16 cellular contexts compared by ENCODE assay signal in genomic region chr7:107613439-107613838, GRCh38. TPM values are rescaled to one million over a fixed set of nuclear protein-coding genes. Genes with fewer than 3 reads are reported as not detected.
A peak's percentile ranks its signal among the peaks of the same experiment; 100 is the strongest.
DNase-seq lines count a peak whose midpoint lies in the region; ATAC-seq, FAIRE-seq and TF ChIP-seq lines count a peak whose summit lies in the region.
"Had no signal": no experiment of that assay in that cellular context is flagged by ENCODE, and none has a peak within 500 bp of the region (broad histone marks: within the 10 kb centered on the region; RNA-seq: fewer than 3 reads in every experiment).

No MANE protein-coding gene starts in this region.

- FAIRE-seq in K562 (lab: Jason Lieb, UNC), result no peak
- FAIRE-seq: GM12878, GM18507 had no signal

- no peaks in the 10 kb centered on the region for H3K9me1 ChIP-seq in K562 (ENCODE audit: control insufficient read depth, insufficient read depth, low read length)

- intact Hi-C loops in left ventricle myocardium inferior (cut with micrococcal nuclease), result no loop called here
- intact Hi-C loops in heart left ventricle (cut with DNase I), result no loop called here
- intact Hi-C loops in K562 (cut with micrococcal nuclease), result no loop called here

- H3K4me1 Mint-ChIP-seq in IgD-negative memory B cell, result peaks cover 0 to 1% (median 0%) of the 10 kb centered on the region in 3 donors
- H3K4me1 Mint-ChIP-seq in natural killer cell treated with Interleukin-12 subunit alpha and Interleukin-12 subunit beta and Interleukin-15 and Interleukin-18, amount 100 ng/mL, for 72 hours (ENCODE audit: low read depth in 2 of 2), result no peaks in the 10 kb centered on the region
- H3K4me1 Mint-ChIP-seq: B cell; CD4-positive, alpha-beta memory T cell; GM23338 had no signal

- CTCF ChIA-PET in K562 (lab: Yijun Ruan, JAX; ENCODE audit: low intra/inter-chr PET ratio), result no interaction called here

- H3K36me3 Mint-ChIP-seq in IgD-negative memory B cell, result peaks cover 25% of the 10 kb centered on the region
- peaks cover 17% of the 10 kb centered on the region for H3K36me3 Mint-ChIP-seq in natural killer cell treated with Interleukin-12 subunit alpha and Interleukin-12 subunit beta and Interleukin-15 and Interleukin-18, amount 100 ng/mL, for 72 hours

- 85 to 96% (median 92%) methylated on average over 1 of the region's 1 CpG for WGBS in heart left ventricle, 4 donors
- WGBS in K562 (ENCODE audit: insufficient coverage, low coverage, missing lambda C conversion rate), result 52% methylated on average over 1 of the region's 1 CpG

- no peak overlapping the region for H3K9ac ChIP-seq in K562 (ENCODE audit: insufficient read depth in 1 of 2, low read depth in 2 of 2, low read length in 2 of 2)

- no peak for ATAC-seq in heart left ventricle
- no peak for ATAC-seq in K562
- ATAC-seq in natural killer cell treated with Interleukin-12 subunit alpha and Interleukin-12 subunit beta and Interleukin-15 and Interleukin-18, amount 100 ng/mL, for 72 hours, result no peak
- ATAC-seq: GM12878, GM23338 had no signal

- no peak for TF ChIP-seq EP300 in K562 (IDR thresholded peaks at IDR 0.05; ENCODE audit: low read length)

- TF ChIP-seq RAD21 in K562 (CRISPR knock-in tag; conservative IDR thresholded peaks at IDR 0.05 in 1 of 2, IDR thresholded peaks at IDR 0.05 in 1 of 2), result no peak

- in situ Hi-C loops in K562 (cut with MboI), result no loop called here

- no peak overlapping the region for H3K4me2 ChIP-seq in K562 (ENCODE audit: insufficient read depth, low read length)
- H3K4me2 ChIP-seq: GM23338 had no signal

- no peak for DNase-seq in left ventricle myocardium inferior
- no peak for DNase-seq in heart left ventricle
- DNase-seq in K562 (ENCODE audit: extremely low read depth in 1 of 4, low spot score in 3 of 4), result no peak
- DNase-seq in natural killer cell treated with Interleukin-12 subunit alpha and Interleukin-12 subunit beta and Interleukin-15 and Interleukin-18, amount 100 ng/mL, for 72 hours (ENCODE audit: low spot score), result no peak
- no peak for DNase-seq in NCI-H187 (lab: John Stamatoyannopoulos, UW)
- no peak for DNase-seq in stimulated activated naive CD4-positive, alpha-beta T cell treated with Interleukin-2 at 50 U/mL for 16 hours (lab: John Stamatoyannopoulos, UW)
- DNase-seq: C1 segment of cervical spinal cord; CD4-positive, alpha-beta memory T cell; DMS79; H7 had no signal

- H3K9me3 Mint-ChIP-seq in IgD-negative memory B cell, result no peaks in the 10 kb centered on the region
- H3K9me3 Mint-ChIP-seq in natural killer cell treated with Interleukin-12 subunit alpha and Interleukin-12 subunit beta and Interleukin-15 and Interleukin-18, amount 100 ng/mL, for 72 hours, result no peaks in the 10 kb centered on the region
- H3K9me3 Mint-ChIP-seq: CD4-positive, alpha-beta memory T cell; GM23338 had no signal

- peaks cover 38% of the 10 kb centered on the region for H3K4me1 ChIP-seq in left ventricle myocardium inferior
- H3K4me1 ChIP-seq in heart left ventricle, result peaks cover 0 to 34% (median 19%) of the 10 kb centered on the region in 12 donors
- no peaks in the 10 kb centered on the region for H3K4me1 ChIP-seq in K562 (replicated peaks in 1 of 2; ENCODE audit: control insufficient read depth in 2 of 2, insufficient read depth in 2 of 2, low read length in 2 of 2)

- no peak for TF ChIP-seq CTCF in left ventricle myocardium inferior (IDR thresholded peaks at IDR 0.05; ENCODE audit: borderline replicate concordance)
- TF ChIP-seq CTCF in heart left ventricle (IDR thresholded peaks at IDR 0.05), result no peak
- TF ChIP-seq CTCF in K562 (IDR thresholded peaks at IDR 0.05 in 2 of 3, conservative IDR thresholded peaks at IDR 0.05 in 1 of 3; ENCODE audit: insufficient read depth in 2 of 3, low read depth in 1 of 3, low read length in 3 of 3), result no peak

- peak overlapping the region in 2 of 3 donors; percentile 74 for H3K27ac Mint-ChIP-seq in IgD-negative memory B cell
- H3K27ac Mint-ChIP-seq in natural killer cell treated with Interleukin-12 subunit alpha and Interleukin-12 subunit beta and Interleukin-15 and Interleukin-18, amount 100 ng/mL, for 72 hours, result no peak overlapping the region
- H3K27ac Mint-ChIP-seq: B cell; CD4-positive, alpha-beta memory T cell; GM23338 had no signal

- H3K36me3 ChIP-seq in left ventricle myocardium inferior, result peaks cover 62% of the 10 kb centered on the region
- H3K36me3 ChIP-seq in heart left ventricle, result peaks cover 0 to 65% (median 53%) of the 10 kb centered on the region in 9 donors
- peaks cover 71% of the 10 kb centered on the region for H3K36me3 ChIP-seq in K562 (ENCODE audit: control insufficient read depth, insufficient read depth, low read length)

- H3K27me3 ChIP-seq in left ventricle myocardium inferior (ENCODE audit: low read depth) (no peaks in the 10 kb centered on the region), heart left ventricle (no peaks in the 10 kb centered on the region), K562 (ENCODE audit: control insufficient read depth in 2 of 2, insufficient read depth in 2 of 2, low read length in 2 of 2) (no peaks in the 10 kb centered on the region)

- no peak overlapping the region for H2AFZ ChIP-seq in K562 (ENCODE audit: low read depth, low read length)
- H2AFZ ChIP-seq: GM23338 had no signal

- H3K4me3 Mint-ChIP-seq in IgD-negative memory B cell, result no peak overlapping the region
- H3K4me3 Mint-ChIP-seq in natural killer cell treated with Interleukin-12 subunit alpha and Interleukin-12 subunit beta and Interleukin-15 and Interleukin-18, amount 100 ng/mL, for 72 hours, result no peak overlapping the region
- H3K4me3 Mint-ChIP-seq: B cell; CD4-positive, alpha-beta memory T cell; GM23338 had no signal

- POLR2A ChIA-PET in K562 (lab: Yijun Ruan, JAX), result no interaction called here

- H3K4me3 ChIP-seq in left ventricle myocardium inferior (no peak overlapping the region), heart left ventricle (no peak overlapping the region), K562 (no peak overlapping the region)
- H3K4me3 ChIP-seq: GM12878, GM23338 had no signal

- H3K9me3 ChIP-seq in left ventricle myocardium inferior (replicated peaks) (no peaks in the 10 kb centered on the region), heart left ventricle (no peaks in the 10 kb centered on the region), K562 (replicated peaks; ENCODE audit: control insufficient read depth, insufficient read depth, low read depth, low read length) (no peaks in the 10 kb centered on the region)

- H3K27me3 Mint-ChIP-seq in IgD-negative memory B cell, result no peaks in the 10 kb centered on the region
- H3K27me3 Mint-ChIP-seq in natural killer cell treated with Interleukin-12 subunit alpha and Interleukin-12 subunit beta and Interleukin-15 and Interleukin-18, amount 100 ng/mL, for 72 hours, result no peaks in the 10 kb centered on the region
- H3K27me3 Mint-ChIP-seq: B cell; CD4-positive, alpha-beta memory T cell had no signal

- peak overlapping the region; percentile 6 for H3K27ac ChIP-seq in left ventricle myocardium inferior (replicated peaks)
- no peak overlapping the region for H3K27ac ChIP-seq in heart left ventricle
- H3K27ac ChIP-seq in K562 (ENCODE audit: extremely low read depth, low read depth, low read length), result no peak overlapping the region

- no peaks in the 10 kb centered on the region for H4K20me1 ChIP-seq in K562 (replicated peaks; ENCODE audit: control insufficient read depth, insufficient read depth, low read length)

- no peaks in the 10 kb centered on the region for H3K79me2 ChIP-seq in K562 (ENCODE audit: control insufficient read depth, insufficient read depth, low read length)

- TF ChIP-seq POLR2A in heart left ventricle (IDR thresholded peaks at IDR 0.05), result no peak
- TF ChIP-seq POLR2A in K562 (conservative IDR thresholded peaks at IDR 0.05), result no peak

- no TSS peak for BruUV-seq in K562 (replicated peaks; lab: Mats Ljungman, UMichigan)

RNA-seq across cellular contexts. Expression of gene BCAP29, which starts 33.4 kb away (rescaled TPM):
- total RNA-seq in left ventricle myocardium inferior (91.0 TPM), heart left ventricle (100 to 1,000 TPM in 8 of 9 donors, 10 to 100 TPM in 1; 96.2 to 241 (median 117) TPM), K562 (2014; rRNA removed) (57.5 and 64.5 TPM in 2 replicates), K562 (2014; rRNA removed; fragmentation: Illumina TruSeq; extraction: Trizol) (113 and 136 TPM in 2 replicates), K562 (2015; rRNA removed; fragmentation: Illumina TruSeq; extraction: Trizol) (127 and 129 TPM in 2 replicates), K562 (2021) (78.7 and 89.6 TPM in 2 replicates)
- polyA plus RNA-seq in heart left ventricle (100 to 1,000 TPM in 1 of 2 donors, 10 to 100 TPM in 1; 42.5 to 157 TPM), IgD-negative memory B cell (43.6 TPM), K562 (2011; rRNA removed) (47.0 and 91.8 TPM in 2 replicates), K562 (2014; fragmentation: Illumina TruSeq; extraction: Trizol) (122 and 137 TPM in 2 replicates), K562 (2014; fragmentation: Nextera tagmentation; extraction: Ambion mirVana) (10 to 100 TPM; 63.4 to 64.4 TPM), K562 (2014; rRNA removed) (77.0 and 79.7 TPM in 2 replicates)
- total RNA-seq in K562 (2011; cell fraction: chromatin; rRNA removed; ENCODE audit: low replicate concordance), result 51.4 and 124 TPM in 2 replicates
- 40.4 and 42.2 TPM in 2 replicates for total RNA-seq in K562 (2011; cell fraction: nucleolus; rRNA removed)
- total RNA-seq in K562 (2011; cell fraction: nucleoplasm; rRNA removed), result 91.8 and 107 TPM in 2 replicates
- 15.0 and 31.1 TPM in 2 replicates for polyA plus RNA-seq in K562 (2011; cell fraction: cytosol; rRNA removed)
- 26.8 and 31.0 TPM in 2 replicates for polyA plus RNA-seq in K562 (2011; cell fraction: nucleus; rRNA removed)
- 79.2 and 87.0 TPM in 2 replicates for polyA plus RNA-seq in K562 (2012)
- polyA minus RNA-seq in K562 (2011; rRNA and poly(A)+ RNA removed), result 68.8 and 75.1 TPM in 2 replicates
- polyA minus RNA-seq in K562 (2011; cell fraction: cytosol; rRNA and poly(A)+ RNA removed), result 16.3 and 35.2 TPM in 2 replicates
- polyA minus RNA-seq in K562 (2011; cell fraction: nucleus; rRNA and poly(A)+ RNA removed), result 50.6 and 69.1 TPM in 2 replicates
- 10 to 100 TPM; 37.7 to 43.0 TPM for total RNA-seq in natural killer cell treated with Interleukin-12 subunit alpha and Interleukin-12 subunit beta and Interleukin-15 and Interleukin-18, amount 100 ng/mL, for 72 hours

RNA-seq across cellular contexts. Expression of gene SLC26A4, which starts 47.2 kb away (rescaled TPM):
- total RNA-seq in left ventricle myocardium inferior (0.41 TPM), heart left ventricle (1 to 10 TPM in 3 of 9 donors, under 1 TPM in 6; 0.19 to 1.8 (median 0.45) TPM), K562 (2014; rRNA removed) (0.09 and 0.29 TPM in 2 replicates), K562 (2014; rRNA removed; fragmentation: Illumina TruSeq; extraction: Trizol) (0.26 and 0.33 TPM in 2 replicates), K562 (2015; rRNA removed; fragmentation: Illumina TruSeq; extraction: Trizol) (0.11 and 0.43 TPM in 2 replicates), K562 (2021) (0.54 and 0.55 TPM in 2 replicates)
- polyA plus RNA-seq in heart left ventricle (under 1 TPM; 0.21 to 0.30 TPM), IgD-negative memory B cell (not detected), K562 (2011; rRNA removed) (0.37 and 0.54 TPM in 2 replicates), K562 (2014; fragmentation: Illumina TruSeq; extraction: Trizol) (0.22 and 0.28 TPM in 2 replicates), K562 (2014; fragmentation: Nextera tagmentation; extraction: Ambion mirVana) (under 1 TPM; 0.10 to 0.18 TPM), K562 (2014; rRNA removed) (0.27 and 1.2 TPM in 2 replicates)
- total RNA-seq in K562 (2011; cell fraction: chromatin; rRNA removed; ENCODE audit: low replicate concordance), result 0.23 and 1.2 TPM in 2 replicates
- total RNA-seq in K562 (2011; cell fraction: nucleolus; rRNA removed), result 0.26 and 0.33 TPM in 2 replicates
- 0.22 and 0.92 TPM in 2 replicates for total RNA-seq in K562 (2011; cell fraction: nucleoplasm; rRNA removed)
- polyA plus RNA-seq in K562 (2011; cell fraction: cytosol; rRNA removed), result 0.13 and 0.16 TPM in 2 replicates
- 0.24 and 0.28 TPM in 2 replicates for polyA plus RNA-seq in K562 (2011; cell fraction: nucleus; rRNA removed)
- polyA plus RNA-seq in K562 (2012), result 0.29 and 0.38 TPM in 2 replicates
- 0.81 and 0.96 TPM in 2 replicates for polyA minus RNA-seq in K562 (2011; rRNA and poly(A)+ RNA removed)
- polyA minus RNA-seq in K562 (2011; cell fraction: cytosol; rRNA and poly(A)+ RNA removed), result 1.3 TPM in 1 of 2 replicates, not detected in the other
- polyA minus RNA-seq in K562 (2011; cell fraction: nucleus; rRNA and poly(A)+ RNA removed), result 0.33 TPM in 1 of 2 replicates, not detected in the other
- 1 to 10 TPM in 1 of 2 donors, under 1 TPM in 1; 0.19 to 1.1 TPM for total RNA-seq in natural killer cell treated with Interleukin-12 subunit alpha and Interleukin-12 subunit beta and Interleukin-15 and Interleukin-18, amount 100 ng/mL, for 72 hours
- total RNA-seq: CD4-positive, alpha-beta memory T cell; H7; HT-29 had no signal
- polyA plus RNA-seq: CD4-positive, alpha-beta memory T cell; GM23338 had no signal

RNA-seq across cellular contexts. Expression of gene DUS4L, which starts 49.7 kb away (rescaled TPM):
- total RNA-seq in left ventricle myocardium inferior, result 8.0 TPM
- total RNA-seq in heart left ventricle, result 10 to 100 TPM in 3 of 9 donors, 1 to 10 TPM in 6; 5.3 to 11.7 (median 8.9) TPM
- polyA plus RNA-seq in heart left ventricle, result 1 to 10 TPM; 4.5 to 5.9 TPM
- polyA plus RNA-seq in IgD-negative memory B cell, result 5.9 TPM
- 25.3 and 48.5 TPM in 2 replicates for total RNA-seq in K562 (2011; cell fraction: chromatin; rRNA removed; ENCODE audit: low replicate concordance)
- total RNA-seq in K562 (2011; cell fraction: nucleolus; rRNA removed), result 14.5 and 19.7 TPM in 2 replicates
- 29.6 and 44.7 TPM in 2 replicates for total RNA-seq in K562 (2011; cell fraction: nucleoplasm; rRNA removed)
- 24.9 and 26.7 TPM in 2 replicates for total RNA-seq in K562 (2014; rRNA removed)
- total RNA-seq in K562 (2014; rRNA removed; fragmentation: Illumina TruSeq; extraction: Trizol), result 33.6 and 36.3 TPM in 2 replicates
- 25.6 and 28.9 TPM in 2 replicates for total RNA-seq in K562 (2015; rRNA removed; fragmentation: Illumina TruSeq; extraction: Trizol)
- total RNA-seq in K562 (2021), result 25.7 and 27.4 TPM in 2 replicates
- 20.2 and 29.4 TPM in 2 replicates for polyA plus RNA-seq in K562 (2011; rRNA removed)
- polyA plus RNA-seq in K562 (2011; cell fraction: cytosol; rRNA removed), result 6.2 and 10.9 TPM in 2 replicates
- 17.7 and 18.7 TPM in 2 replicates for polyA plus RNA-seq in K562 (2011; cell fraction: nucleus; rRNA removed)
- polyA plus RNA-seq in K562 (2012), result 19.9 and 24.0 TPM in 2 replicates
- 23.9 and 28.6 TPM in 2 replicates for polyA plus RNA-seq in K562 (2014; fragmentation: Illumina TruSeq; extraction: Trizol)
- polyA plus RNA-seq in K562 (2014; fragmentation: Nextera tagmentation; extraction: Ambion mirVana), result 10 to 100 TPM; 12.2 to 14.5 TPM
- polyA plus RNA-seq in K562 (2014; rRNA removed), result 31.4 and 33.1 TPM in 2 replicates
- 23.2 and 30.6 TPM in 2 replicates for polyA minus RNA-seq in K562 (2011; rRNA and poly(A)+ RNA removed)
- polyA minus RNA-seq in K562 (2011; cell fraction: cytosol; rRNA and poly(A)+ RNA removed), result 7.9 and 10.7 TPM in 2 replicates
- polyA minus RNA-seq in K562 (2011; cell fraction: nucleus; rRNA and poly(A)+ RNA removed), result 20.6 and 25.8 TPM in 2 replicates
- total RNA-seq in natural killer cell treated with Interleukin-12 subunit alpha and Interleukin-12 subunit beta and Interleukin-15 and Interleukin-18, amount 100 ng/mL, for 72 hours, result 10 to 100 TPM in 1 of 2 donors, 1 to 10 TPM in 1; 6.4 to 10.0 TPM

RNA-seq across cellular contexts. Expression of gene COG5, which starts 49.7 kb away (rescaled TPM):
- total RNA-seq in left ventricle myocardium inferior, result 40.8 TPM
- total RNA-seq in heart left ventricle, result 10 to 100 TPM; 30.3 to 61.6 (median 53.8) TPM
- polyA plus RNA-seq in heart left ventricle, result 10 to 100 TPM in 1 of 2 donors, 1 to 10 TPM in 1; 9.4 to 25.0 TPM
- polyA plus RNA-seq in IgD-negative memory B cell, result 27.3 TPM
- 168 and 479 TPM in 2 replicates for total RNA-seq in K562 (2011; cell fraction: chromatin; rRNA removed; ENCODE audit: low replicate concordance)
- 44.5 and 53.0 TPM in 2 replicates for total RNA-seq in K562 (2011; cell fraction: nucleolus; rRNA removed)
- total RNA-seq in K562 (2011; cell fraction: nucleoplasm; rRNA removed), result 102 and 103 TPM in 2 replicates
- total RNA-seq in K562 (2014; rRNA removed), result 57.1 and 75.1 TPM in 2 replicates
- 56.4 and 70.4 TPM in 2 replicates for total RNA-seq in K562 (2014; rRNA removed; fragmentation: Illumina TruSeq; extraction: Trizol)
- 57.6 and 65.5 TPM in 2 replicates for total RNA-seq in K562 (2015; rRNA removed; fragmentation: Illumina TruSeq; extraction: Trizol)
- 57.0 and 58.0 TPM in 2 replicates for total RNA-seq in K562 (2021)
- polyA plus RNA-seq in K562 (2011; rRNA removed), result 45.1 and 63.6 TPM in 2 replicates
- polyA plus RNA-seq in K562 (2011; cell fraction: cytosol; rRNA removed), result 17.2 and 28.4 TPM in 2 replicates
- 34.3 and 49.8 TPM in 2 replicates for polyA plus RNA-seq in K562 (2011; cell fraction: nucleus; rRNA removed)
- polyA plus RNA-seq in K562 (2012), result 29.9 and 34.0 TPM in 2 replicates
- 31.0 and 42.5 TPM in 2 replicates for polyA plus RNA-seq in K562 (2014; fragmentation: Illumina TruSeq; extraction: Trizol)
- 10 to 100 TPM; 15.3 to 25.9 TPM for polyA plus RNA-seq in K562 (2014; fragmentation: Nextera tagmentation; extraction: Ambion mirVana)
- polyA plus RNA-seq in K562 (2014; rRNA removed), result 40.5 and 52.6 TPM in 2 replicates
- polyA minus RNA-seq in K562 (2011; rRNA and poly(A)+ RNA removed), result 216 and 243 TPM in 2 replicates
- 26.6 and 47.7 TPM in 2 replicates for polyA minus RNA-seq in K562 (2011; cell fraction: cytosol; rRNA and poly(A)+ RNA removed)
- polyA minus RNA-seq in K562 (2011; cell fraction: nucleus; rRNA and poly(A)+ RNA removed), result 128 and 167 TPM in 2 replicates
- total RNA-seq in natural killer cell treated with Interleukin-12 subunit alpha and Interleukin-12 subunit beta and Interleukin-15 and Interleukin-18, amount 100 ng/mL, for 72 hours, result 10 to 100 TPM; 41.0 to 56.2 TPM

Comparison
In these comparisons a context has a peak if more than half of its experiments do, and no peak if none do; other contexts are left out.
1. H3K27ac Mint-ChIP-seq: peak in IgD-negative memory B cell (2 of 3); none in natural killer cell treated with Interleukin-12 subunit alpha and Interleukin-12 subunit beta and Interleukin-15 and Interleukin-18, amount 100 ng/mL, for 72 hours (0 of 2).